15 cellular contexts compared by ENCODE assay signal in genomic region chr1:119321661-119322419, GRCh38.
DNase-seq lines count a peak whose midpoint lies in the region; TF ChIP-seq lines count a peak whose summit lies in the region.
"Had no signal": no experiment of that assay in that cellular context is flagged by ENCODE, and none has a peak within 500 bp of the region (broad histone marks: within the 10 kb centered on the region; RNA-seq: fewer than 3 reads in every experiment).

No MANE protein-coding gene starts in this region.

- no peaks in the 10 kb centered on the region for H3K9me3 ChIP-seq in HEK293 (ENCODE audit: control insufficient read depth, insufficient read depth, low read depth, low read length)
- H3K9me3 ChIP-seq: BLaER1, HAP-1 had no signal

- DNase-seq in NCI-H82 treated with DMSO at 0.1 percent for 48 hours (lab: John Stamatoyannopoulos, UW; ENCODE audit: unreplicated experiment): peak; percentile 80
- no peak for DNase-seq in effector CD4-positive, alpha-beta T cell
- no peak for DNase-seq in hypothalamus (lab: John Stamatoyannopoulos, UW)
- no peak for DNase-seq in 8988T
- DNase-seq: AML-193, Calu3, DMS153, DMS79 treated with DMSO at 0.1 percent for 48 hours, EL, HFFc6 had no signal

- peak overlapping the region in 2 of 3 experiments; percentile 35 for H3K27ac Mint-ChIP-seq in nephron
- H3K27ac Mint-ChIP-seq: HFFc6, IgD-negative memory B cell had no signal

- peaks cover 14% of the 10 kb centered on the region for H3K4me1 Mint-ChIP-seq in nephron

- CTCF ChIA-PET in HEK293 (lab: Yijun Ruan, JAX): no interaction called here

- H3K36me3 ChIP-seq in HEK293 (ENCODE audit: control insufficient read depth in 2 of 2, insufficient read depth in 1 of 2, low read length in 2 of 2): no peaks in the 10 kb centered on the region
- H3K36me3 ChIP-seq: BLaER1, HAP-1 had no signal

- no peaks in the 10 kb centered on the region for H3K9me3 Mint-ChIP-seq in nephron
- H3K9me3 Mint-ChIP-seq: HFFc6, IgD-negative memory B cell had no signal

- no peak overlapping the region for H3K4me3 ChIP-seq in HEK293 (ENCODE audit: low read depth, low read length)
- H3K4me3 ChIP-seq: BLaER1, HAP-1 had no signal

- no peak overlapping the region for H3K4me3 Mint-ChIP-seq in nephron
- H3K4me3 Mint-ChIP-seq: HFFc6, IgD-negative memory B cell had no signal

- no peaks in the 10 kb centered on the region for H3K36me3 Mint-ChIP-seq in nephron (ENCODE audit: low read depth)
- H3K36me3 Mint-ChIP-seq: IgD-negative memory B cell had no signal

- H3K4me1 ChIP-seq in HEK293 (ENCODE audit: control insufficient read depth, insufficient read depth, low read length): peaks cover 2% of the 10 kb centered on the region
- H3K4me1 ChIP-seq: HAP-1 had no signal

- POLR2A ChIA-PET in HEK293 (lab: Yijun Ruan, JAX): no interaction called here

- H3K27ac ChIP-seq in HEK293 (ENCODE audit: extremely low read depth, low read depth, low read length): no peak overlapping the region
- H3K27ac ChIP-seq: BLaER1 had no signal

- H3K27me3 Mint-ChIP-seq in nephron (ENCODE audit: low read depth): peaks cover 40% of the 10 kb centered on the region
- H3K27me3 Mint-ChIP-seq: IgD-negative memory B cell had no signal

- TF ChIP-seq CTCF in HEK293 (tag by site-specific recombination; IDR thresholded peaks at IDR 0.05) (no peak), nephron (IDR thresholded peaks at IDR 0.05; ENCODE audit: unreplicated experiment in 3 of 3) (no peak)

TF ChIP-seq in HEK293, 187 proteins besides CTCF, POLR2A, EP300 and RAD21:
- TF ChIP-seq ZNF114 (tag by site-specific recombination; IDR thresholded peaks at IDR 0.05): no peak
- no peak for TF ChIP-seq ZNF112 (tag by site-specific recombination; IDR thresholded peaks at IDR 0.05)
- no peak for TF ChIP-seq ZNF639 (tag by site-specific recombination; IDR thresholded peaks at IDR 0.05)
- TF ChIP-seq ZNF10 (tag by site-specific recombination; IDR thresholded peaks at IDR 0.05): peak; percentile 92
- TF ChIP-seq ZNF302 (tag by site-specific recombination; IDR thresholded peaks at IDR 0.05; ENCODE audit: low read depth): no peak
- TF ChIP-seq ZNF350 (tag by site-specific recombination; IDR thresholded peaks at IDR 0.05): no peak
TF ChIP-seq in HEK293: peak in this region for 1.
